Comparison of ENCODE assay signal across 1 cellular context in genomic region chr9:130537346-130538050, GRCh38.
TF ChIP-seq lines count a peak whose summit lies in the region.

No MANE protein-coding gene starts in this region.

TF ChIP-seq in K562, 482 proteins besides CTCF, POLR2A, EP300 and RAD21 (continued from another document and continues in another):
- TF ChIP-seq FOXP4 (CRISPR knock-in tag; IDR thresholded peaks at IDR 0.05; ENCODE audit: borderline replicate concordance) (peak; percentile 77; the same call in 1 of the 2 replicates), THAP12 (CRISPR knock-in tag; IDR thresholded peaks at IDR 0.05) (peak; percentile 65; the same call in 1 of the 2 replicates), RBBP5 (IDR thresholded peaks at IDR 0.05; ENCODE audit: borderline replicate concordance, insufficient read depth, low read length, poor library complexity, severe bottlenecking) (peak; percentile 45), FOXK2 (conservative IDR thresholded peaks at IDR 0.05 in 1 of 2, IDR thresholded peaks at IDR 0.05 in 1 of 2; ENCODE audit: low read depth in 2 of 2) (peak; percentile 48 to 76; a peak in 1 of 4 replicates), ATF4 (CRISPR knock-in tag; IDR thresholded peaks at IDR 0.05) (peak; percentile 61; the same call in 1 of the 2 replicates), ZNF717 (CRISPR knock-in tag; IDR thresholded peaks at IDR 0.05) (no peak), KLF16 (IDR thresholded peaks at IDR 0.05) (peak; percentile 98), ZNF766 (CRISPR knock-in tag; conservative IDR thresholded peaks at IDR 0.05) (peak; percentile 91), KHSRP (IDR thresholded peaks at IDR 0.05) (peak; percentile 79), NKRF (IDR thresholded peaks at IDR 0.05; ENCODE audit: borderline replicate concordance) (peak; percentile 46; the same call in 1 of the 2 replicates), ZNF639 (CRISPR knock-in tag; conservative IDR thresholded peaks at IDR 0.05 in 1 of 2, IDR thresholded peaks at IDR 0.05 in 1 of 2) (peak in 1 of 2 experiments; percentile 80; a peak in 2 of 4 replicates), ZBTB17 (CRISPR knock-in tag; IDR thresholded peaks at IDR 0.05) (peak; percentile 80), TAL1 (IDR thresholded peaks at IDR 0.05) (peak; percentile 97), MCM7 (IDR thresholded peaks at IDR 0.05) (no peak), ZNF24 (IDR thresholded peaks at IDR 0.05) (peak; percentile 78), HDAC1 (IDR thresholded peaks at IDR 0.05) (peak; percentile 18 to 99; a peak in 2 of 4 replicates), POLR2H (tag; IDR thresholded peaks at IDR 0.05; ENCODE audit: low read depth) (no peak), RBM14 (IDR thresholded peaks at IDR 0.05; ENCODE audit: borderline replicate concordance, insufficient read depth, low read depth, low read length) (no peak), CC2D1A (IDR thresholded peaks at IDR 0.05) (peak; percentile 96), NR4A1 (CRISPR knock-in tag; IDR thresholded peaks at IDR 0.05) (no peak), NR4A1 (tag; IDR thresholded peaks at IDR 0.05) (peak; percentile 89), ZBTB5 (IDR thresholded peaks at IDR 0.05) (no peak), ARID1B (IDR thresholded peaks at IDR 0.05) (peak; percentile 99), CHAMP1 (IDR thresholded peaks at IDR 0.05) (peak; percentile 84), RREB1 (CRISPR knock-in tag; IDR thresholded peaks at IDR 0.05) (peak; percentile 90; the same call in 1 of the 2 replicates), ZBTB11 (CRISPR knock-in tag; IDR thresholded peaks at IDR 0.05) (peak in 1 of 3 experiments; percentile 73; a peak in 2 of 6 replicates), TCF3 (CRISPR knock-in tag; IDR thresholded peaks at IDR 0.05) (peak; percentile 99), ELF4 (CRISPR knock-in tag; IDR thresholded peaks at IDR 0.05) (peak; percentile 60; the same call in 1 of the 2 replicates), SMARCA5 (IDR thresholded peaks at IDR 0.05) (peak; percentile 12; the same call in 1 of the 2 replicates), ZNF197 (CRISPR knock-in tag; IDR thresholded peaks at IDR 0.05; ENCODE audit: low read depth) (0 out of 2 replicates have a peak, but pooled peaks have one; percentile 71), TCF7 (IDR thresholded peaks at IDR 0.05; ENCODE audit: borderline replicate concordance) (peak; percentile 48; the same call in 1 of the 2 replicates), ILF3 (IDR thresholded peaks at IDR 0.05; ENCODE audit: borderline replicate concordance) (no peak), TAF1 (IDR thresholded peaks at IDR 0.05; ENCODE audit: control insufficient read depth, extremely low read depth, insufficient read depth, low read length, severe bottlenecking) (peak; percentile 35)
